8 cellular contexts compared by ENCODE assay signal in genomic region chr15:73753250-73754130, GRCh38. TPM values are rescaled to one million over a fixed set of nuclear protein-coding genes. Genes with fewer than 3 reads are reported as not detected.
DNase-seq lines count a peak whose midpoint lies in the region; ATAC-seq and TF ChIP-seq lines count a peak whose summit lies in the region.

TSS of gene INSYN1 (minus strand) at chr15:73753351. CDS start at chr15:73751130, 2,221 bp downstream.

- CTCF ChIA-PET in A673 (lab: Charles Lee) = no interaction called here

- H3K9me2 ChIP-seq in MM.1S (replicated peaks; ENCODE audit: insufficient read depth, low read length) = no peaks in the 10 kb centered on the region

- DNase-seq in A673 (ENCODE audit: low spot score) (peak; percentile 32), fibroblast of peridontal ligament (ENCODE audit: extremely low read depth) (peak; percentile 18), MM.1S (no peak), SW 1271 (lab: John Stamatoyannopoulos, UW) (no peak)

- POLR2A ChIA-PET in A673 (lab: Charles Lee; ENCODE audit: low non-redundant PET) = no interaction called here

- no peaks in the 10 kb centered on the region for H4K20me1 ChIP-seq in MM.1S (ENCODE audit: insufficient read depth, low read length)

- no peaks in the 10 kb centered on the region for H3F3A ChIP-seq in MM.1S (ENCODE audit: insufficient read depth, low read length)

- TF ChIP-seq CTCF in A673 (conservative IDR thresholded peaks at IDR 0.05; ENCODE audit: low read depth, low read length) (no peak), MM.1S (IDR thresholded peaks at IDR 0.05; ENCODE audit: low read length) (no peak)

- H3K4me3 ChIP-seq in A673 (ENCODE audit: low read depth, low read length, poor library complexity, severe bottlenecking) = peak within 1 kb of the TSS; percentile 54
- peak within 1 kb of the TSS; percentile 21 to 75 for H3K4me3 ChIP-seq in muscle layer of duodenum (ENCODE audit: low read depth in 1 of 2, low read length in 2 of 2)
- no peak within 1 kb of the TSS for H3K4me3 ChIP-seq in MM.1S (ENCODE audit: low read length)

- intact Hi-C loops in A673 (cut with micrococcal nuclease; ENCODE audit: unreplicated experiment) = no loop called here

- H3K27me3 ChIP-seq in A673 (replicated peaks; ENCODE audit: insufficient read depth, low read depth, low read length, poor library complexity) = peaks cover 9% of the 10 kb centered on the region
- no peaks in the 10 kb centered on the region for H3K27me3 ChIP-seq in muscle layer of duodenum (ENCODE audit: low read depth, low read length)
- peaks cover 77% of the 10 kb centered on the region for H3K27me3 ChIP-seq in MM.1S (replicated peaks; ENCODE audit: insufficient read depth, low read length)

- H3K36me3 ChIP-seq in A673 (ENCODE audit: insufficient read depth, low read length, poor library complexity, severe bottlenecking) (no peaks in the 10 kb centered on the region), muscle layer of duodenum (ENCODE audit: control insufficient read depth in 1 of 2, insufficient read depth in 2 of 2, low read length in 2 of 2) (no peaks in the 10 kb centered on the region), MM.1S (replicated peaks; ENCODE audit: insufficient read depth, low read length) (no peaks in the 10 kb centered on the region)

- ATAC-seq in GM21447 (IDR thresholded peaks at IDR 0.05; ENCODE audit: unreplicated experiment) (no peak), GM18520 (IDR thresholded peaks at IDR 0.05; ENCODE audit: unreplicated experiment) (no peak)

- no peak within 1 kb of the TSS for H3K4me2 ChIP-seq in MM.1S (ENCODE audit: low read depth, low read length)

- H3K9me3 ChIP-seq in A673 (ENCODE audit: low read depth, low read length, poor library complexity, severe bottlenecking) (no peaks in the 10 kb centered on the region), muscle layer of duodenum (ENCODE audit: control insufficient read depth in 1 of 2, low read length in 2 of 2) (no peaks in the 10 kb centered on the region), MM.1S (replicated peaks; ENCODE audit: insufficient read depth, low read length) (no peaks in the 10 kb centered on the region)

- H3K27ac ChIP-seq in A673 (ENCODE audit: low read depth, low read length, poor library complexity, severe bottlenecking) = no peak within 1 kb of the TSS
- H3K27ac ChIP-seq in muscle layer of duodenum (ENCODE audit: low read length) = no peak within 1 kb of the TSS
- H3K27ac ChIP-seq in MM.1S (ENCODE audit: low read length) = no peak within 1 kb of the TSS

- H3K4me1 ChIP-seq in A673 (ENCODE audit: insufficient read depth, low read length, poor library complexity, severe bottlenecking) (no peaks in the 10 kb centered on the region), muscle layer of duodenum (ENCODE audit: control insufficient read depth in 1 of 2, insufficient read depth in 2 of 2, low read length in 2 of 2) (peaks cover 0 to 22% of the 10 kb centered on the region in 2 donors), MM.1S (ENCODE audit: low read length) (no peaks in the 10 kb centered on the region)

- no peak within 1 kb of the TSS for H2AFZ ChIP-seq in MM.1S (ENCODE audit: low read length)

- no peak within 1 kb of the TSS for H3K9ac ChIP-seq in MM.1S (ENCODE audit: low read length)

- H3K79me2 ChIP-seq in MM.1S (ENCODE audit: low read length) = no peaks in the 10 kb centered on the region

- BruUV-seq in A673 (replicated peaks; lab: Mats Ljungman, UMichigan) = no TSS peak

TF ChIP-seq in PFSK-1, 5 proteins besides CTCF, POLR2A, EP300 and RAD21:
- no peak for TF ChIP-seq TAF1 (IDR thresholded peaks at IDR 0.05; ENCODE audit: borderline replicate concordance, insufficient read depth, low read length)
- no peak for TF ChIP-seq SIN3A (IDR thresholded peaks at IDR 0.05; ENCODE audit: borderline replicate concordance, insufficient read depth, low read length)
- peak; percentile 16 for TF ChIP-seq FOXP2 (optimal IDR thresholded peaks at IDR 0.05; ENCODE audit: borderline replicate concordance, extremely low read depth, extremely low read length, insufficient read depth)
- TF ChIP-seq POLR2AphosphoS5 (IDR thresholded peaks at IDR 0.05; ENCODE audit: low read depth, low read length) = no peak
- no peak for TF ChIP-seq REST (IDR thresholded peaks at IDR 0.05; ENCODE audit: insufficient read depth in 1 of 2, low read depth in 2 of 2, low read length in 2 of 2)

RNA-seq across cellular contexts. Expression of gene INSYN1, which starts in this region (rescaled TPM):
- total RNA-seq in A673 (2021) = 0.54 and 2.0 TPM in 2 replicates
- polyA plus RNA-seq in PFSK-1 (2012; ENCODE audit: insufficient read length, low read depth) = 7.5 TPM

Comparison
In these comparisons a context has a peak if more than half of its experiments do, and no peak if none do; other contexts are left out.
1. DNase-seq: peak in A673 (single experiment) and fibroblast of peridontal ligament (single experiment); none in MM.1S (single experiment) and SW 1271 (0 of 2).